ENCODE assay signal across 8 cellular contexts in genomic region chr3:101850327-101851048, GRCh38. TPM values are rescaled to one million over a fixed set of nuclear protein-coding genes. Genes with fewer than 3 reads are reported as not detected.
DNase-seq lines count a peak whose midpoint lies in the region; ATAC-seq and TF ChIP-seq lines count a peak whose summit lies in the region.

No MANE protein-coding gene starts in this region.

- peaks cover 33 to 53% (median 50%) of the 10 kb centered on the region in 4 donors for H3K4me1 Mint-ChIP-seq in naive thymus-derived CD8-positive, alpha-beta T cell

- H3K4me3 Mint-ChIP-seq in naive thymus-derived CD8-positive, alpha-beta T cell, result peak overlapping the region; percentile 88 to 100 (median 97)

- H3K36me3 ChIP-seq in HUES48 (ENCODE audit: control insufficient read depth, insufficient read depth, low read length), result peaks cover 39% of the 10 kb centered on the region
- H3K36me3 ChIP-seq in duodenal mucosa (ENCODE audit: control insufficient read depth in 1 of 2, insufficient read depth in 2 of 2, low read length in 2 of 2), result peaks cover 38% of the 10 kb centered on the region in 2 donors
- peaks cover 3% of the 10 kb centered on the region for H3K36me3 ChIP-seq in urinary bladder (ENCODE audit: insufficient read depth)

- H3K4me3 ChIP-seq in HUES48 (ENCODE audit: low read depth, low read length) (peak overlapping the region; percentile 98), duodenal mucosa (ENCODE audit: low read depth in 1 of 2, low read length in 2 of 2) (peak overlapping the region; percentile 75 to 94), urinary bladder (ENCODE audit: low read depth, low read length) (peak overlapping the region; percentile 97)

- H3K27me3 ChIP-seq in HUES48 (ENCODE audit: control insufficient read depth, insufficient read depth, low read length) (no peaks in the 10 kb centered on the region), duodenal mucosa (ENCODE audit: control insufficient read depth in 1 of 2, insufficient read depth in 2 of 2, low read length in 2 of 2) (no peaks in the 10 kb centered on the region)

- peak overlapping the region; percentile 98 to 100 (median 99) for H3K27ac Mint-ChIP-seq in naive thymus-derived CD8-positive, alpha-beta T cell

- H3K9ac ChIP-seq in HUES48 (ENCODE audit: low read depth, low read length) (peak overlapping the region; percentile 87), duodenal mucosa (ENCODE audit: low read depth in 1 of 2, low read length in 2 of 2) (peak overlapping the region; percentile 91 to 96)

- POLR2A ChIA-PET in naive thymus-derived CD8-positive, alpha-beta T cell (lab: Charles Lee), result interaction anchor here (0.6 to 4.4 kb wide), 41 partner anchors 9 to 379 kb away, joined by 3 to 98 read pairs (median 7); partner anchors contain the start of genes CEP97, NXPE3, PCNP and RPL24

- TF ChIP-seq CTCF in VCaP (conservative IDR thresholded peaks at IDR 0.05), result no peak

- peaks cover 36 to 50% (median 39%) of the 10 kb centered on the region in 3 donors for H3K36me3 Mint-ChIP-seq in naive thymus-derived CD8-positive, alpha-beta T cell

- peak; percentile 18 to 38 for DNase-seq in stimulated activated CD4-positive, alpha-beta T cell treated with anti-CD3 and anti-CD28 coated beads, Interleukin-12 subunit alpha, Interleukin-12 subunit beta, amount 100 ng/mL, for 24 hours (ENCODE audit: low read depth in 2 of 2)
- no peak for DNase-seq in stimulated activated CD4-positive, alpha-beta T cell treated with anti-CD3 and anti-CD28 coated beads, Interleukin-12 subunit alpha, Interleukin-12 subunit beta, amount 100 ng/mL, for 4 hours
- DNase-seq in naive thymus-derived CD8-positive, alpha-beta T cell, result peak in 9 of 10 donors; percentile 19 to 90 (median 79)
- no peak for DNase-seq in C1 segment of cervical spinal cord (lab: John Stamatoyannopoulos, UW)

- 2% methylated on average over 19 of the region's 19 CpGs for WGBS in urinary bladder

- no peaks in the 10 kb centered on the region for H3K9me3 Mint-ChIP-seq in naive thymus-derived CD8-positive, alpha-beta T cell

- H3K27ac ChIP-seq in HUES48 (ENCODE audit: low read depth, low read length) (no peak overlapping the region), VCaP (peak overlapping the region; percentile 98), duodenal mucosa (ENCODE audit: low read depth, low read length) (peak overlapping the region; percentile 94), urinary bladder (ENCODE audit: low read depth) (peak overlapping the region; percentile 68)

- H3K4me1 ChIP-seq in HUES48 (ENCODE audit: control insufficient read depth, insufficient read depth, low read length) (peaks cover 26% of the 10 kb centered on the region), duodenal mucosa (ENCODE audit: control insufficient read depth in 1 of 2, insufficient read depth in 2 of 2, low read length in 2 of 2) (peaks cover 37 to 47% of the 10 kb centered on the region in 2 donors), urinary bladder (ENCODE audit: insufficient read depth) (no peaks in the 10 kb centered on the region)

- ATAC-seq in naive thymus-derived CD8-positive, alpha-beta T cell, result peak; percentile 41 to 55

- no peaks in the 10 kb centered on the region for H3K27me3 Mint-ChIP-seq in naive thymus-derived CD8-positive, alpha-beta T cell

- H3K9me3 ChIP-seq in HUES48 (ENCODE audit: control insufficient read depth, insufficient read depth, low read length) (no peaks in the 10 kb centered on the region), duodenal mucosa (ENCODE audit: control insufficient read depth in 1 of 2, low read length in 2 of 2) (no peaks in the 10 kb centered on the region)

RNA-seq across cellular contexts. Expression of gene NFKBIZ, which starts 1.2 kb away (rescaled TPM):
- total RNA-seq in naive thymus-derived CD8-positive, alpha-beta T cell, result 100 to 1,000 TPM; 148 to 151 TPM
- polyA plus RNA-seq in naive thymus-derived CD8-positive, alpha-beta T cell, result 10 to 100 TPM in 2 of 3 donors, 1 to 10 TPM in 1; 9.3 to 23.6 (median 20.2) TPM
- total RNA-seq in urinary bladder, result 31.1 TPM
- polyA plus RNA-seq in urinary bladder, result 16.8 TPM

Comparison
In these comparisons a context has a peak if more than half of its experiments do, and no peak if none do; other contexts are left out.
1. DNase-seq: peak in stimulated activated CD4-positive, alpha-beta T cell treated with anti-CD3 and anti-CD28 coated beads, Interleukin-12 subunit alpha, Interleukin-12 subunit beta, amount 100 ng/mL, for 24 hours (2 of 2) and naive thymus-derived CD8-positive, alpha-beta T cell (9 of 10); none in stimulated activated CD4-positive, alpha-beta T cell treated with anti-CD3 and anti-CD28 coated beads, Interleukin-12 subunit alpha, Interleukin-12 subunit beta, amount 100 ng/mL, for 4 hours (single experiment) and C1 segment of cervical spinal cord (0 of 14).
2. Peak in every context shown above with its lines, with median percentiles within 50 percentile points of each other: H3K4me3 ChIP-seq.